Comparison of ENCODE assay signal across 14 cellular contexts in genomic region chr12:108371801-108372344, GRCh38. TPM values are rescaled to one million over a fixed set of nuclear protein-coding genes. Genes with fewer than 3 reads are reported as not detected.
A peak's percentile ranks its signal among the peaks of the same experiment; 100 is the strongest.
DNase-seq lines count a peak whose midpoint lies in the region; FAIRE-seq and TF ChIP-seq lines count a peak whose summit lies in the region.
"Had no signal": no experiment of that assay in that cellular context is flagged by ENCODE, and none has a peak within 500 bp of the region (broad histone marks: within the 10 kb centered on the region; RNA-seq: fewer than 3 reads in every experiment).

No MANE protein-coding gene starts in this region.

- peaks cover 5% of the 10 kb centered on the region for H3K9me3 ChIP-seq in astrocyte (ENCODE audit: insufficient read depth, low read depth, low read length)
- H3K9me3 ChIP-seq in hepatocyte (ENCODE audit: low read depth), result no peaks in the 10 kb centered on the region

- H3K27ac Mint-ChIP-seq in astrocyte (ENCODE audit: unreplicated experiment), result peak overlapping the region; percentile 36
- no peak overlapping the region for H3K27ac Mint-ChIP-seq in activated CD4-positive, alpha-beta memory T cell treated with anti-CD3 and anti-CD28 coated beads for 36 hours
- H3K27ac Mint-ChIP-seq: activated T-helper 1 cell treated with anti-CD3 and anti-CD28 coated beads, Interleukin-12 subunit alpha, Interleukin-12 subunit beta, Interleukin-2, Interleukin-4 antibody, amounts not matched to agents 30 ng/mL and 10 ng/mL and 1 ng/mL, durations not matched to agents 14 hours and 24 hours and 36 hours; stimulated activated effector memory CD8-positive, alpha-beta T cell treated with anti-CD3 and anti-CD28 coated beads, Interleukin-12 subunit alpha, Interleukin-12 subunit beta, amount 100 ng/mL, for 72 hours had no signal

- no peak overlapping the region for H3K4me3 Mint-ChIP-seq in astrocyte (ENCODE audit: unreplicated experiment)
- H3K4me3 Mint-ChIP-seq in activated CD4-positive, alpha-beta memory T cell treated with anti-CD3 and anti-CD28 coated beads for 36 hours, result no peak overlapping the region
- H3K4me3 Mint-ChIP-seq: activated T-helper 1 cell treated with anti-CD3 and anti-CD28 coated beads, Interleukin-12 subunit alpha, Interleukin-12 subunit beta, Interleukin-2, Interleukin-4 antibody, amounts not matched to agents 30 ng/mL and 10 ng/mL and 1 ng/mL, durations not matched to agents 14 hours and 24 hours and 36 hours; stimulated activated effector memory CD8-positive, alpha-beta T cell treated with anti-CD3 and anti-CD28 coated beads, Interleukin-12 subunit alpha, Interleukin-12 subunit beta, amount 100 ng/mL, for 72 hours had no signal

- CTCF ChIA-PET in activated CD4-positive, alpha-beta memory T cell treated with anti-CD3 and anti-CD28 coated beads for 36 hours (lab: Charles Lee), result no interaction called here

- H3K4me1 ChIP-seq in astrocyte (ENCODE audit: insufficient read depth, low read length) (no peaks in the 10 kb centered on the region), hepatocyte (ENCODE audit: insufficient read depth) (no peaks in the 10 kb centered on the region)

- H3K27ac ChIP-seq in astrocyte (ENCODE audit: low read depth, low read length) (peak overlapping the region; percentile 6), hepatocyte (no peak overlapping the region)

- H2AFZ ChIP-seq in astrocyte (ENCODE audit: low read depth, low read length), result no peak overlapping the region
- H2AFZ ChIP-seq in hepatocyte, result no peak overlapping the region

- H3K36me3 ChIP-seq in astrocyte (ENCODE audit: insufficient read depth, low read length) (no peaks in the 10 kb centered on the region), hepatocyte (replicated peaks; ENCODE audit: insufficient read depth, low read depth) (no peaks in the 10 kb centered on the region)

- H3K9me2 ChIP-seq in hepatocyte (replicated peaks; ENCODE audit: insufficient read depth), result no peaks in the 10 kb centered on the region

- H4K20me1 ChIP-seq in astrocyte (ENCODE audit: insufficient read depth, low read length) (no peaks in the 10 kb centered on the region), hepatocyte (ENCODE audit: insufficient read depth, poor library complexity, severe bottlenecking) (no peaks in the 10 kb centered on the region)

- H3K4me2 ChIP-seq in astrocyte (ENCODE audit: low read length) (peak overlapping the region; percentile 39), hepatocyte (no peak overlapping the region)

- DNase-seq in AG08395 (ENCODE audit: low spot score) (peak; percentile 89), HS-27A (ENCODE audit: low read depth) (peak; percentile 74), astrocyte (ENCODE audit: low read depth) (peak; percentile 78), hepatocyte (ENCODE audit: low spot score) (peak; percentile 48), urothelium cell line (ENCODE audit: low spot score) (no peak), NCI-H526 (lab: John Stamatoyannopoulos, UW) (no peak), T-helper 2 cell (no peak)
- DNase-seq in activated CD4-positive, alpha-beta memory T cell treated with anti-CD3 and anti-CD28 coated beads for 36 hours, result no peak
- DNase-seq: erythroblast, kidney, NCI-H1048 had no signal

- peaks cover 9% of the 10 kb centered on the region for H3K4me1 Mint-ChIP-seq in astrocyte (ENCODE audit: low read depth, unreplicated experiment)
- H3K4me1 Mint-ChIP-seq in activated CD4-positive, alpha-beta memory T cell treated with anti-CD3 and anti-CD28 coated beads for 36 hours (ENCODE audit: low read depth), result no peaks in the 10 kb centered on the region
- H3K4me1 Mint-ChIP-seq: stimulated activated effector memory CD8-positive, alpha-beta T cell treated with anti-CD3 and anti-CD28 coated beads, Interleukin-12 subunit alpha, Interleukin-12 subunit beta, amount 100 ng/mL, for 72 hours had no signal

- POLR2A ChIA-PET in activated CD4-positive, alpha-beta memory T cell treated with anti-CD3 and anti-CD28 coated beads for 36 hours (lab: Charles Lee), result no interaction called here

- no peak for TF ChIP-seq CTCF in astrocyte (IDR thresholded peaks at IDR 0.05; ENCODE audit: insufficient read depth, low read depth, low read length)
- no peak for TF ChIP-seq CTCF in hepatocyte (IDR thresholded peaks at IDR 0.05; ENCODE audit: poor library complexity)

- H3K4me3 ChIP-seq in astrocyte (ENCODE audit: insufficient read depth, low read depth, low read length), result no peak overlapping the region
- no peak overlapping the region for H3K4me3 ChIP-seq in hepatocyte

- intact Hi-C loops in activated CD4-positive, alpha-beta memory T cell treated with anti-CD3 and anti-CD28 coated beads for 36 hours (cut with micrococcal nuclease), result no loop called here

- H3K9me3 Mint-ChIP-seq in astrocyte (ENCODE audit: unreplicated experiment), result peaks cover 25% of the 10 kb centered on the region
- peaks cover 33% of the 10 kb centered on the region for H3K9me3 Mint-ChIP-seq in activated CD4-positive, alpha-beta memory T cell treated with anti-CD3 and anti-CD28 coated beads for 36 hours

- no peaks in the 10 kb centered on the region for H3K79me2 ChIP-seq in astrocyte (ENCODE audit: insufficient read depth, low read length)
- no peaks in the 10 kb centered on the region for H3K79me2 ChIP-seq in hepatocyte

- peaks cover 4% of the 10 kb centered on the region for H3K27me3 ChIP-seq in astrocyte (ENCODE audit: insufficient read depth, low read length)
- H3K27me3 ChIP-seq in hepatocyte, result no peaks in the 10 kb centered on the region

- 70% methylated on average over 6 of the region's 6 CpGs for WGBS in hepatocyte (ENCODE audit: low lambda C conversion rate, missing lambda C conversion rate)

- FAIRE-seq in astrocyte (lab: Jason Lieb, UNC), result no peak
- no peak for FAIRE-seq in urothelium cell line (lab: Jason Lieb, UNC)
- FAIRE-seq: G401.6, kidney had no signal

- peaks cover 5% of the 10 kb centered on the region for H3K27me3 Mint-ChIP-seq in astrocyte (ENCODE audit: low read depth, unreplicated experiment)
- H3K27me3 Mint-ChIP-seq in activated CD4-positive, alpha-beta memory T cell treated with anti-CD3 and anti-CD28 coated beads for 36 hours, result peaks cover 6% of the 10 kb centered on the region

- no peaks in the 10 kb centered on the region for H3K36me3 Mint-ChIP-seq in astrocyte (ENCODE audit: low read depth, unreplicated experiment)
- H3K36me3 Mint-ChIP-seq in activated CD4-positive, alpha-beta memory T cell treated with anti-CD3 and anti-CD28 coated beads for 36 hours, result no peaks in the 10 kb centered on the region
- H3K36me3 Mint-ChIP-seq: stimulated activated effector memory CD8-positive, alpha-beta T cell treated with anti-CD3 and anti-CD28 coated beads, Interleukin-12 subunit alpha, Interleukin-12 subunit beta, amount 100 ng/mL, for 72 hours had no signal

- no peak overlapping the region for H3K9ac ChIP-seq in astrocyte (ENCODE audit: low read length)

RNA-seq across cellular contexts. Expression of gene CMKLR1, which starts 32.8 kb away (rescaled TPM):
- 0.57 and 2.2 TPM in 2 replicates for total RNA-seq in astrocyte
- total RNA-seq in hepatocyte, result 1.4 and 2.2 TPM in 2 replicates
- polyA plus RNA-seq in hepatocyte, result 1.5 and 3.1 TPM in 2 replicates
- not detected for total RNA-seq in activated CD4-positive, alpha-beta memory T cell treated with anti-CD3 and anti-CD28 coated beads for 36 hours
- total RNA-seq: activated T-helper 1 cell treated with anti-CD3 and anti-CD28 coated beads, Interleukin-12 subunit alpha, Interleukin-12 subunit beta, Interleukin-2, Interleukin-4 antibody, amounts not matched to agents 30 ng/mL and 10 ng/mL and 1 ng/mL, durations not matched to agents 14 hours and 24 hours and 36 hours had no signal

Comparison
In these comparisons a context has a peak if more than half of its experiments do, and no peak if none do; other contexts are left out.
1. DNase-seq: peak in AG08395 (single experiment), HS-27A (single experiment), astrocyte (single experiment) and hepatocyte (single experiment); none in urothelium cell line (single experiment), activated CD4-positive, alpha-beta memory T cell treated with anti-CD3 and anti-CD28 coated beads for 36 hours (single experiment), NCI-H526 (0 of 2) and T-helper 2 cell (0 of 5).